Comparison of ENCODE assay signal across 11 cellular contexts in genomic region chr11:12170984-12171383, GRCh38.
A peak's percentile ranks its signal among the peaks of the same experiment; 100 is the strongest.
DNase-seq lines count a peak whose midpoint lies in the region; ATAC-seq, FAIRE-seq and TF ChIP-seq lines count a peak whose summit lies in the region.
"Had no signal": no experiment of that assay in that cellular context is flagged by ENCODE, and none has a peak within 500 bp of the region (broad histone marks: within the 10 kb centered on the region; RNA-seq: fewer than 3 reads in every experiment).

No MANE protein-coding gene starts in this region.

- H3K27ac ChIP-seq in body of pancreas (no peak overlapping the region), tibial artery (peak overlapping the region; percentile 91 to 93), OCI-LY7 (ENCODE audit: low read depth, low read length, poor library complexity, severe bottlenecking) (no peak overlapping the region)

- POLR2A ChIA-PET in OCI-LY7 (lab: Charles Lee) = no interaction called here

- no peaks in the 10 kb centered on the region for H3K9me2 ChIP-seq in OCI-LY7 (ENCODE audit: insufficient read depth, low read length)

- BruUV-seq in OCI-LY7 (replicated peaks; lab: Mats Ljungman, UMichigan) = no TSS peak

- H3K27me3 ChIP-seq in body of pancreas (no peaks in the 10 kb centered on the region), tibial artery (no peaks in the 10 kb centered on the region)
- H3K27me3 ChIP-seq: ovary had no signal

- no peak overlapping the region for H3K4me2 ChIP-seq in OCI-LY7 (ENCODE audit: low read length)

- 76 to 88% methylated on average over 5 of the region's 5 CpGs for WGBS in body of pancreas, 2 donors

- TF ChIP-seq CTCF in body of pancreas (IDR thresholded peaks at IDR 0.05) (no peak), tibial artery (IDR thresholded peaks at IDR 0.05) (no peak), OCI-LY7 (conservative IDR thresholded peaks at IDR 0.05; ENCODE audit: low read length) (no peak)

- no peak for TF ChIP-seq POLR2A in body of pancreas (IDR thresholded peaks at IDR 0.05)

- no peak overlapping the region for H2AFZ ChIP-seq in OCI-LY7 (ENCODE audit: low read length)

- H3K4me3 ChIP-seq in body of pancreas (no peak overlapping the region), tibial artery (peak overlapping the region in 1 of 2 donors; percentile 2), OCI-LY7 (ENCODE audit: low read depth, low read length, poor library complexity, severe bottlenecking) (no peak overlapping the region)
- H3K4me3 ChIP-seq: ovary had no signal

- peaks cover 3% of the 10 kb centered on the region for H3K9me3 Mint-ChIP-seq in T-helper 1 cell treated with Interleukin-12 subunit alpha and Interleukin-12 subunit beta and Interleukin-4 antibody, amounts not matched to agents 30 μg/mL and 1 μg/mL, for 36 hours

- CTCF ChIA-PET in OCI-LY7 (lab: Charles Lee; ENCODE audit: unreplicated experiment) = no interaction called here

- DNase-seq in T-helper 1 cell = no peak
- DNase-seq in body of pancreas = peak in 1 of 4 donors; percentile 40
- DNase-seq in iris pigment epithelial cell (ENCODE audit: low read depth) = peak; percentile 72
- peak; percentile 78 to 86 for DNase-seq in tibial artery
- no peak for DNase-seq in OCI-LY7 (ENCODE audit: low spot score)
- DNase-seq in frontal cortex (ENCODE audit: low spot score in 2 of 2) = no peak
- DNase-seq: ACHN, islet precursor cell had no signal

- no peaks in the 10 kb centered on the region for H3K36me3 ChIP-seq in body of pancreas (replicated peaks in 1 of 2; ENCODE audit: insufficient read depth in 1 of 2, low read depth in 2 of 2)
- H3K36me3 ChIP-seq in tibial artery = peaks cover 3 to 5% (median 3%) of the 10 kb centered on the region in 3 donors
- no peaks in the 10 kb centered on the region for H3K36me3 ChIP-seq in OCI-LY7 (ENCODE audit: insufficient read depth, low read length)
- H3K36me3 ChIP-seq: ovary had no signal

- H3K9me3 ChIP-seq in body of pancreas (no peaks in the 10 kb centered on the region), tibial artery (no peaks in the 10 kb centered on the region), OCI-LY7 (ENCODE audit: low read length) (no peaks in the 10 kb centered on the region)
- H3K9me3 ChIP-seq: ovary had no signal

- H3K36me3 Mint-ChIP-seq in T-helper 1 cell treated with Interleukin-12 subunit alpha and Interleukin-12 subunit beta and Interleukin-4 antibody, amounts not matched to agents 30 μg/mL and 1 μg/mL, for 36 hours (ENCODE audit: low read depth) = peaks cover 25% of the 10 kb centered on the region

- intact Hi-C loops in body of pancreas (cut with DNase I) = no loop called here
- intact Hi-C loops in tibial artery (cut with DNase I; ENCODE audit: low total_unique reads) = no loop called here
- intact Hi-C loops in OCI-LY7 (cut with micrococcal nuclease; ENCODE audit: unreplicated experiment) = no loop called here

- no peak for FAIRE-seq in frontal cortex (lab: Jason Lieb, UNC)

- peaks cover 59% of the 10 kb centered on the region for H3K4me1 Mint-ChIP-seq in T-helper 1 cell treated with Interleukin-12 subunit alpha and Interleukin-12 subunit beta and Interleukin-4 antibody, amounts not matched to agents 30 μg/mL and 1 μg/mL, for 36 hours (ENCODE audit: low read depth)

- ATAC-seq in body of pancreas (peak; percentile 52), HG02759 (IDR thresholded peaks at IDR 0.05; ENCODE audit: unreplicated experiment) (no peak)

- H3K4me1 ChIP-seq in body of pancreas (no peaks in the 10 kb centered on the region), tibial artery (peaks cover 0 to 100% (median 44%) of the 10 kb centered on the region in 4 donors), OCI-LY7 (ENCODE audit: insufficient read depth, low read length, poor library complexity, severe bottlenecking) (no peaks in the 10 kb centered on the region)

- H4K20me1 ChIP-seq in OCI-LY7 (ENCODE audit: insufficient read depth, low read length) = no peaks in the 10 kb centered on the region

- H3K27ac Mint-ChIP-seq in T-helper 1 cell treated with Interleukin-12 subunit alpha and Interleukin-12 subunit beta and Interleukin-4 antibody, amounts not matched to agents 30 μg/mL and 1 μg/mL, for 36 hours = peak overlapping the region; percentile 67

- H3K4me3 Mint-ChIP-seq in T-helper 1 cell treated with Interleukin-12 subunit alpha and Interleukin-12 subunit beta and Interleukin-4 antibody, amounts not matched to agents 30 μg/mL and 1 μg/mL, for 36 hours = no peak overlapping the region

- H3K79me2 ChIP-seq in OCI-LY7 (ENCODE audit: insufficient read depth, low read depth, low read length) = no peaks in the 10 kb centered on the region

- no peaks in the 10 kb centered on the region for H3K27me3 Mint-ChIP-seq in T-helper 1 cell treated with Interleukin-12 subunit alpha and Interleukin-12 subunit beta and Interleukin-4 antibody, amounts not matched to agents 30 μg/mL and 1 μg/mL, for 36 hours (ENCODE audit: low read depth)

Comparison
In these comparisons a context has a peak if more than half of its experiments do, and no peak if none do; other contexts are left out.
1. DNase-seq: peak in iris pigment epithelial cell (single experiment) and tibial artery (2 of 2); none in T-helper 1 cell (0 of 5), OCI-LY7 (single experiment) and frontal cortex (0 of 2).
2. H3K27ac ChIP-seq: peak in tibial artery (2 of 2); none in body of pancreas (0 of 4) and OCI-LY7 (single experiment).